ENCODE assay signal across 9 cellular contexts in the genomic region with DNA sequence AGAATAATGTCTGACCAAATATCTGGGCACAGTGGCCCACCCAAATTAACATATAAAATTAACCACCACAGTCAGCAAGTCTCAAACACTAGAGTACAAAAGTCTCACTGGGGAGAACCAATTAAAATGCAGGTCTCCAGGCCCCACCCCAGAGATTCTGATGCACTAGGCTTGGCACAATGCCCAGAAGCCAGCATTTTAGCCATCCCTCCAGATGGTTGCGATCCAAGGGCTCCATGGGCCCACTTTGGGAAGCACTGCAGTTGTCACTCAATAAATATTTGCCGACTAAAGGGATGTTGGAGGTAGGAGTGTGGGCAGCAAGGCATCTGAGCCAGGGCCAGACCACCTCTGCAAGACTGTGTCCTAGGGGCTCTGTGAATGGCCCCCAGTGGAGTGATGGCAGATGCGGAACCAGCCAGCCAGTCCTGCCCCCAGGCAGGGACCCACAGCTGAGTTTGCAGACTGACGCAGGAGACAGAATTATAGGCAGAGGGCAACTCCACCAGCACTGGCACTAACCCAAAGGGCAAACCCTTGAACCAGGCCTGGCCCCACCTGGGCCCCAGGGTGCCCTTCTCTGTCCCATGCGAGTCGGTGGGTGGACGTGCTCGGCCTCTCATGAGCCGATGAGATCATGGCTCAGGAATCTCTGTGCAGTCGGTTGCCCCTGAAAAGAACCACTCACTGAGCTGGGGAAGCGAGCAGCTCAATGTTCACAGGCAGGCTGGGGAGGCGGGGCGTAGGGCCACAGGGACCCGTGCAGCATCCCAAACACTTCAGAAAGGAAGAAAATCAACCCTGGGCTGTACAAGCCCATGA. TPM values are rescaled to one million over a fixed set of nuclear protein-coding genes. Genes with fewer than 3 reads are reported as not detected.
DNase-seq lines count a peak whose midpoint lies in the region; ATAC-seq and TF ChIP-seq lines count a peak whose summit lies in the region.
"Had no signal": no experiment of that assay in that cellular context is flagged by ENCODE, and none has a peak within 500 bp of the region (broad histone marks: within the 10 kb centered on the region; RNA-seq: fewer than 3 reads in every experiment).

No MANE protein-coding gene starts in this region.

- H3K27ac ChIP-seq in mammary epithelial cell (ENCODE audit: insufficient read depth, low read depth, low read length) (no peak overlapping the region), layer of hippocampus (ENCODE audit: low read depth, low read length) (peak overlapping the region; percentile 46)

- H2AFZ ChIP-seq in mammary epithelial cell (ENCODE audit: low read depth, low read length): no peak overlapping the region

- CTCF ChIA-PET in mammary epithelial cell (lab: Charles Lee; ENCODE audit: low non-redundant PET): no interaction called here

- H3K27me3 ChIP-seq in mammary epithelial cell (ENCODE audit: insufficient read depth, low read length) (no peaks in the 10 kb centered on the region), layer of hippocampus (ENCODE audit: control insufficient read depth, insufficient read depth, low read length) (no peaks in the 10 kb centered on the region)

- in situ Hi-C loops in mammary epithelial cell (cut with MboI; ENCODE audit: low sequenced_read_pairs in 2 of 2): no loop called here

- no peak overlapping the region for H3K4me3 ChIP-seq in mammary epithelial cell (replicated peaks in 1 of 3; ENCODE audit: insufficient read depth in 1 of 3, low read depth in 2 of 3, low read length in 3 of 3)

- ATAC-seq in HG03175 (IDR thresholded peaks at IDR 0.05; ENCODE audit: unreplicated experiment): no peak

- DNase-seq in AG08396 (ENCODE audit: low spot score) (peak; percentile 43), NCI-H1092 (lab: John Stamatoyannopoulos, UW) (peak; percentile 14), mammary epithelial cell (peak; percentile 53), SIG-M5 treated with dmso at 0.1 percent for 504 hours (lab: John Stamatoyannopoulos, UW; ENCODE audit: unreplicated experiment) (no peak), SKM-1 (lab: John Stamatoyannopoulos, UW; ENCODE audit: unreplicated experiment) (no peak), GDM1 (lab: John Stamatoyannopoulos, UW) (no peak)
- DNase-seq: WERI-Rb-1 had no signal

- H3K4me2 ChIP-seq in mammary epithelial cell (ENCODE audit: insufficient read depth, low read depth, low read length): no peak overlapping the region

- no peak overlapping the region for H3K9ac ChIP-seq in mammary epithelial cell (ENCODE audit: insufficient read depth, low read length)

- no peak for TF ChIP-seq CTCF in mammary epithelial cell (conservative IDR thresholded peaks at IDR 0.05 in 1 of 2, IDR thresholded peaks at IDR 0.05 in 1 of 2; ENCODE audit: extremely low read depth in 1 of 2, insufficient read depth in 1 of 2, low read depth in 1 of 2, low read length in 2 of 2)

- H3K36me3 ChIP-seq in mammary epithelial cell (ENCODE audit: insufficient read depth, low read length): no peaks in the 10 kb centered on the region
- H3K36me3 ChIP-seq: WERI-Rb-1 had no signal

- BruUV-seq in mammary epithelial cell (replicated peaks; lab: Mats Ljungman, UMichigan): no TSS peak

- 65% methylated on average over 13 of the region's 14 CpGs for WGBS in mammary epithelial cell (ENCODE audit: low coverage, missing lambda C conversion rate)

- no peaks in the 10 kb centered on the region for H4K20me1 ChIP-seq in mammary epithelial cell (ENCODE audit: insufficient read depth, low read length)

- dilution Hi-C loops in mammary epithelial cell (cut with HindIII; ENCODE audit: low sequenced_read_pairs): no loop called here

- H3K4me1 ChIP-seq in mammary epithelial cell (ENCODE audit: insufficient read depth, low read length): peaks cover 28% of the 10 kb centered on the region

- H3K9me3 ChIP-seq in mammary epithelial cell (replicated peaks; ENCODE audit: insufficient read depth, low read length): no peaks in the 10 kb centered on the region

- intact Hi-C loops in mammary epithelial cell (cut with micrococcal nuclease): no loop called here

- no peaks in the 10 kb centered on the region for H3K79me2 ChIP-seq in mammary epithelial cell (ENCODE audit: insufficient read depth, low read length)

RNA-seq across cellular contexts. Expression of a gene that starts 49.7 kb away (rescaled TPM):
- 1 to 10 TPM in 1 of 2 donors, under 1 TPM in 1; 0.33 to 1.1 TPM for total RNA-seq in mammary epithelial cell
- polyA plus RNA-seq in mammary epithelial cell: 0.11 TPM
- polyA minus RNA-seq in mammary epithelial cell: not detected

Comparison
In these comparisons a context has a peak if more than half of its experiments do, and no peak if none do; other contexts are left out.
1. DNase-seq: peak in AG08396 (single experiment), NCI-H1092 (single experiment) and mammary epithelial cell (single experiment); none in SIG-M5 treated with dmso at 0.1 percent for 504 hours (single experiment), SKM-1 (single experiment) and GDM1 (single experiment).